In the genomic region with DNA sequence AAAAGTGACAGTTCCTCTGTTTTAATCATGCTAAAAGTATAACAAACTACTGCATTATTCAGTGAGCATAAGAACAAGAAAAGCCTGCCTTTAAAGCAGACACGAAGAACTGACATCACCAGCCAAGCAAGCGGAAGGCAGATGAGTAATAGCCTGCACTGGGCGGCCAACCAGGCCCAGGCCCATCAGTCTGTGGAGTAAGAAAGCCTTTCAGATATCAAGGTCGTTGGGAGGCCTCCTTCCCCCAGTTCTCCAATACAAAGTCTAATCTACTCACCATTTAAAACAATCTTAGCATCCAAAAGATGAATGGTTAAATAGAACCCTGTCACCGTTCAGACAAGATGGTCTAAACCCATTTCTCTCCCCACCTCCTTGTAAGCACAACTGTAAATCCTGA, we compare ENCODE assay signal across 9 cellular contexts.
DNase-seq lines count a peak whose midpoint lies in the region; ATAC-seq, FAIRE-seq and TF ChIP-seq lines count a peak whose summit lies in the region.
"Had no signal": no experiment of that assay in that cellular context is flagged by ENCODE, and none has a peak within 500 bp of the region (broad histone marks: within the 10 kb centered on the region; RNA-seq: fewer than 3 reads in every experiment).

No MANE protein-coding gene starts in this region.

- peaks cover 36% of the 10 kb centered on the region for H3K4me1 Mint-ChIP-seq in astrocyte (ENCODE audit: low read depth, unreplicated experiment)

- no peak overlapping the region for H3K4me3 Mint-ChIP-seq in astrocyte (ENCODE audit: unreplicated experiment)

- H4K20me1 ChIP-seq in astrocyte (ENCODE audit: insufficient read depth, low read length) = no peaks in the 10 kb centered on the region

- H3K9me3 ChIP-seq in A549 (no peaks in the 10 kb centered on the region), astrocyte (ENCODE audit: insufficient read depth, low read depth, low read length) (no peaks in the 10 kb centered on the region), spleen (no peaks in the 10 kb centered on the region)

- peaks cover 2% of the 10 kb centered on the region for H3K36me3 Mint-ChIP-seq in astrocyte (ENCODE audit: low read depth, unreplicated experiment)

- H3K4me2 ChIP-seq in A549 (peak overlapping the region; percentile 15; the same call in 2 of the 3 replicates), astrocyte (ENCODE audit: low read length) (peak overlapping the region; percentile 67)

- TF ChIP-seq EP300 in A549 (IDR thresholded peaks at IDR 0.05) = no peak

- H3K4me1 ChIP-seq in A549 (peaks cover 6% of the 10 kb centered on the region; the same call in 2 of the 3 replicates), astrocyte (ENCODE audit: insufficient read depth, low read length) (peaks cover 25% of the 10 kb centered on the region), spleen (peaks cover 18 to 77% (median 44%) of the 10 kb centered on the region in 6 donors)

- intact Hi-C loops in spleen (cut with DNase I; ENCODE audit: low total_unique reads) = no loop called here

- ATAC-seq in A549 = peak; percentile 71 to 76; a peak in 4 of 6 replicates
- ATAC-seq in HG02870 (IDR thresholded peaks at IDR 0.05; ENCODE audit: unreplicated experiment) = peak; percentile 55

- H3K9me3 Mint-ChIP-seq in astrocyte (ENCODE audit: unreplicated experiment) = no peaks in the 10 kb centered on the region

- no peak for TF ChIP-seq RAD21 in A549 (conservative IDR thresholded peaks at IDR 0.05 in 1 of 2, IDR thresholded peaks at IDR 0.05 in 1 of 2)

- H3K36me3 ChIP-seq in astrocyte (ENCODE audit: insufficient read depth, low read length) = no peaks in the 10 kb centered on the region
- no peaks in the 10 kb centered on the region for H3K36me3 ChIP-seq in spleen

- CTCF ChIA-PET in A549 (lab: Yijun Ruan, JAX) = interaction anchor here (1.4 to 2.0 kb wide), 2 partner anchors 76 to 89 kb away, joined by 4 to 5 read pairs; no protein-coding TSS in a partner anchor

- no peak for TF ChIP-seq CTCF in A549 (IDR thresholded peaks at IDR 0.05)
- no peak for TF ChIP-seq CTCF in astrocyte (IDR thresholded peaks at IDR 0.05; ENCODE audit: insufficient read depth, low read depth, low read length)
- TF ChIP-seq CTCF in spleen (IDR thresholded peaks at IDR 0.05 in 8 of 11, conservative IDR thresholded peaks at IDR 0.05 in 3 of 11) = no peak

- 60% methylated on average over 5 of the region's 5 CpGs for WGBS in A549 (ENCODE audit: missing lambda C conversion rate)
- WGBS in spleen, 5 donors = 36 to 74% (median 63%) methylated on average over 5 of the region's 5 CpGs

- FAIRE-seq in A549 (lab: Jason Lieb, UNC) (no peak), astrocyte (lab: Jason Lieb, UNC) (peak; percentile 23)
- FAIRE-seq: TTC549 had no signal

- H3K9ac ChIP-seq in astrocyte (ENCODE audit: low read length) = peak overlapping the region; percentile 65

- peaks cover 17% of the 10 kb centered on the region for H3K79me2 ChIP-seq in astrocyte (ENCODE audit: insufficient read depth, low read length)

- TF ChIP-seq POLR2A in A549 (IDR thresholded peaks at IDR 0.05; ENCODE audit: low read length) (no peak), spleen (IDR thresholded peaks at IDR 0.05) (no peak)

- no peaks in the 10 kb centered on the region for H3K27me3 Mint-ChIP-seq in astrocyte (ENCODE audit: low read depth, unreplicated experiment)

- H3K4me3 ChIP-seq in A549 (no peak overlapping the region), astrocyte (ENCODE audit: insufficient read depth, low read depth, low read length) (no peak overlapping the region), spleen (no peak overlapping the region)

- POLR2A ChIA-PET in A549 (lab: Yijun Ruan, JAX) = no interaction called here

- DNase-seq in A549 (ENCODE audit: low read depth in 1 of 2, low spot score in 1 of 2) = peak in 1 of 2 experiments; percentile 18
- peak; percentile 88 for DNase-seq in astrocyte (ENCODE audit: low read depth)
- DNase-seq in inferior parietal cortex (ENCODE audit: extremely low spot score) = peak; percentile 67
- DNase-seq in spleen = no peak
- no peak for DNase-seq in stimulated activated naive CD4-positive, alpha-beta T cell (lab: John Stamatoyannopoulos, UW)
- no peak for DNase-seq in stimulated activated naive CD4-positive, alpha-beta T cell treated with Interleukin-2 at 50 U/mL for 16 hours (lab: John Stamatoyannopoulos, UW)
- DNase-seq in NCI-H2081 treated with DMSO at 0.1 percent for 48 hours (lab: John Stamatoyannopoulos, UW) = no peak

- H3K27ac ChIP-seq in A549 (peak overlapping the region; percentile 9 to 14; a peak in 1 of 6 replicates), astrocyte (ENCODE audit: low read depth, low read length) (peak overlapping the region; percentile 85), spleen (peak overlapping the region; percentile 30 to 86 (median 80))

- H3K27me3 ChIP-seq in astrocyte (ENCODE audit: insufficient read depth, low read length) (no peaks in the 10 kb centered on the region), spleen (replicated peaks in 1 of 7) (no peaks in the 10 kb centered on the region)

- peak overlapping the region; percentile 87 for H3K27ac Mint-ChIP-seq in astrocyte (ENCODE audit: unreplicated experiment)

- H2AFZ ChIP-seq in astrocyte (ENCODE audit: low read depth, low read length) = peak overlapping the region; percentile 40

TF ChIP-seq in A549, 52 proteins besides CTCF, POLR2A, EP300 and RAD21:
- no peak for TF ChIP-seq MYC (IDR thresholded peaks at IDR 0.05; ENCODE audit: borderline replicate concordance, low read length)
- TF ChIP-seq HEYL (CRISPR knock-in tag; IDR thresholded peaks at IDR 0.05) = no peak
- no peak for TF ChIP-seq HDAC2 (IDR thresholded peaks at IDR 0.05)
- no peak for TF ChIP-seq ELK1 (IDR thresholded peaks at IDR 0.05; ENCODE audit: low read depth, low read length)
- TF ChIP-seq CBX2 (IDR thresholded peaks at IDR 0.05; ENCODE audit: borderline replicate concordance, low read depth) = no peak
- no peak for TF ChIP-seq SREBF2 (IDR thresholded peaks at IDR 0.05)

Comparison
In these comparisons a context has a peak if more than half of its experiments do, and no peak if none do; other contexts are left out.
1. DNase-seq: peak in astrocyte (single experiment) and inferior parietal cortex (single experiment); none in spleen (single experiment), stimulated activated naive CD4-positive, alpha-beta T cell (0 of 6), stimulated activated naive CD4-positive, alpha-beta T cell treated with Interleukin-2 at 50 U/mL for 16 hours (single experiment) and NCI-H2081 treated with DMSO at 0.1 percent for 48 hours (single experiment).
2. H3K27ac ChIP-seq: peak in every context shown above with its lines; median percentile 85 in astrocyte; 80 in spleen; 12 in A549.